20 cellular contexts compared by ENCODE assay signal in genomic region chr12:28090835-28091234, GRCh38.
"Had no signal": no experiment of that assay in that cellular context is flagged by ENCODE, and none has a peak within 500 bp of the region (broad histone marks: within the 10 kb centered on the region; RNA-seq: fewer than 3 reads in every experiment).

No MANE protein-coding gene starts in this region.

- DNase-seq: dermis blood vessel endothelial cell; dorsolateral prefrontal cortex; effector CD4-positive, alpha-beta T cell; effector memory CD4-positive, alpha-beta T cell; foreskin keratinocyte; heart left ventricle; hypothalamus; immature natural killer cell; islet precursor cell; kidney; kidney glomerular epithelial cell; left lung; left ventricle myocardium superior; lower lobe of right lung; mesenchymal stem cell; naive thymus-derived CD4-positive, alpha-beta T cell had no signal

- H3K27me3 ChIP-seq: esophagus muscularis mucosa, foreskin keratinocyte, gastroesophageal sphincter, heart left ventricle, hepatocyte, left lung had no signal

- H3K27ac ChIP-seq: coronary artery, dorsolateral prefrontal cortex, esophagus muscularis mucosa, foreskin keratinocyte, gastroesophageal sphincter, heart left ventricle, hepatocyte, left lung, lower lobe of right lung had no signal

- ATAC-seq: foreskin keratinocyte; gastroesophageal sphincter; heart left ventricle; left lung; left ventricle myocardium superior; lower lobe of right lung; naive thymus-derived CD4-positive, alpha-beta T cell had no signal

- H3K4me3 ChIP-seq: coronary artery, dorsolateral prefrontal cortex, esophagus muscularis mucosa, gastroesophageal sphincter, heart left ventricle, hepatocyte, left lung, lower lobe of right lung had no signal

- H3K4me1 ChIP-seq: left lung, lower lobe of right lung had no signal

- H3K36me3 ChIP-seq: esophagus muscularis mucosa, gastroesophageal sphincter, heart left ventricle, left lung, lower lobe of right lung had no signal

- H3K4me2 ChIP-seq: hepatocyte had no signal

- H3K9me3 ChIP-seq: esophagus muscularis mucosa, gastroesophageal sphincter, heart left ventricle, left lung, lower lobe of right lung had no signal
